24 cellular contexts compared by ENCODE assay signal in the genomic region with DNA sequence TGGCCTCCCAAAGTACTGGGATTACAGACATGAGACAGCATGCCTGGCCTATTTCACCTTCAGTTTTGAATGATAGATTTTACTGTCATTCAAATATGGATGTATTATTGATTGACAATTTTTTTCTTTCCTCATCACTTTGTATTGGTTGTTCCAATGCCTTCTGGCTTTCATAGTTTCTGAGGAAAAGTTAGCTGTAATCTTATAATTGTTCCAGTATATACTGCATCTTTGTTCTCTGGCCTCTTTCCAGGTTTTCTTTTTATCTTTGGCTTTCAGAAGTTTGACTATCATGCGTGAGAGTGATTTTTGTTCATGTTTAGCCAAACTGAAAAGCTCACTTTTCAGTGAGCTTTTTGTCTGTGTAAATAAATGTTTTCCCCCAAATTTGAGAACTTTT.
DNase-seq lines count a peak whose midpoint lies in the region; ATAC-seq, FAIRE-seq and TF ChIP-seq lines count a peak whose summit lies in the region.
"Had no signal": no experiment of that assay in that cellular context is flagged by ENCODE, and none has a peak within 500 bp of the region (broad histone marks: within the 10 kb centered on the region; RNA-seq: fewer than 3 reads in every experiment).

No MANE protein-coding gene starts in this region.

- H3K9me1 ChIP-seq in K562 (ENCODE audit: control insufficient read depth, insufficient read depth, low read length) = no peaks in the 10 kb centered on the region

- TF ChIP-seq POLR2A in K562 (conservative IDR thresholded peaks at IDR 0.05) = no peak

- H3K27ac ChIP-seq in K562 (ENCODE audit: extremely low read depth, low read depth, low read length) (no peak overlapping the region), mammary epithelial cell (ENCODE audit: insufficient read depth, low read depth, low read length) (no peak overlapping the region), right atrium auricular region (no peak overlapping the region)
- H3K27ac ChIP-seq: dorsolateral prefrontal cortex had no signal

- BruUV-seq in K562 (replicated peaks; lab: Mats Ljungman, UMichigan) (no TSS peak), mammary epithelial cell (replicated peaks; lab: Mats Ljungman, UMichigan) (no TSS peak)

- H3K4me2 ChIP-seq in K562 (ENCODE audit: insufficient read depth, low read length) = no peak overlapping the region
- no peak overlapping the region for H3K4me2 ChIP-seq in mammary epithelial cell (ENCODE audit: insufficient read depth, low read depth, low read length)
- H3K4me2 ChIP-seq: smooth muscle cell had no signal

- no peak for TF ChIP-seq EP300 in K562 (IDR thresholded peaks at IDR 0.05; ENCODE audit: low read length)

- CTCF ChIA-PET in K562 (lab: Yijun Ruan, JAX; ENCODE audit: low intra/inter-chr PET ratio) = no interaction called here
- CTCF ChIA-PET in mammary epithelial cell (lab: Charles Lee; ENCODE audit: low non-redundant PET) = no interaction called here

- H3K9me3 ChIP-seq in K562 (replicated peaks; ENCODE audit: control insufficient read depth, insufficient read depth, low read depth, low read length) (peaks cover 10% of the 10 kb centered on the region), mammary epithelial cell (replicated peaks; ENCODE audit: insufficient read depth, low read length) (peaks cover 11% of the 10 kb centered on the region), right atrium auricular region (peaks cover 0 to 36% of the 10 kb centered on the region in 2 donors)
- H3K9me3 ChIP-seq: HAP-1 had no signal

- H4K20me1 ChIP-seq in K562 (replicated peaks; ENCODE audit: control insufficient read depth, insufficient read depth, low read length) (no peaks in the 10 kb centered on the region), mammary epithelial cell (ENCODE audit: insufficient read depth, low read length) (no peaks in the 10 kb centered on the region)

- POLR2A ChIA-PET in K562 (lab: Yijun Ruan, JAX) = interaction anchor here (0.6 kb wide), 1 partner anchor 11 kb away, joined by 3 read pairs; no protein-coding TSS in a partner anchor

- H3K9ac ChIP-seq in K562 (ENCODE audit: insufficient read depth in 1 of 2, low read depth in 2 of 2, low read length in 2 of 2) = no peak overlapping the region
- H3K9ac ChIP-seq in mammary epithelial cell (ENCODE audit: insufficient read depth, low read length) = no peak overlapping the region

- H3K4me1 ChIP-seq in K562 (replicated peaks in 1 of 2; ENCODE audit: control insufficient read depth in 2 of 2, insufficient read depth in 2 of 2, low read length in 2 of 2) = no peaks in the 10 kb centered on the region
- peaks cover 5% of the 10 kb centered on the region for H3K4me1 ChIP-seq in mammary epithelial cell (ENCODE audit: insufficient read depth, low read length)
- H3K4me1 ChIP-seq in right atrium auricular region = no peaks in the 10 kb centered on the region

- TF ChIP-seq CTCF in K562 (IDR thresholded peaks at IDR 0.05 in 2 of 3, conservative IDR thresholded peaks at IDR 0.05 in 1 of 3; ENCODE audit: insufficient read depth in 2 of 3, low read depth in 1 of 3, low read length in 3 of 3) = no peak
- TF ChIP-seq CTCF in mammary epithelial cell (conservative IDR thresholded peaks at IDR 0.05 in 1 of 2, IDR thresholded peaks at IDR 0.05 in 1 of 2; ENCODE audit: extremely low read depth in 1 of 2, insufficient read depth in 1 of 2, low read depth in 1 of 2, low read length in 2 of 2) = no peak
- TF ChIP-seq CTCF in right atrium auricular region (IDR thresholded peaks at IDR 0.05) = no peak

- no peak; a peak in 1 of 4 replicates for TF ChIP-seq RAD21 in K562 (CRISPR knock-in tag; conservative IDR thresholded peaks at IDR 0.05 in 1 of 2, IDR thresholded peaks at IDR 0.05 in 1 of 2)

- in situ Hi-C loops in K562 (cut with MboI) = no loop called here
- in situ Hi-C loops in mammary epithelial cell (cut with MboI; ENCODE audit: low sequenced_read_pairs in 2 of 2) = no loop called here

- H3K79me2 ChIP-seq in K562 (ENCODE audit: control insufficient read depth, insufficient read depth, low read length) = peaks cover 7% of the 10 kb centered on the region; the same call in 1 of the 3 replicates
- no peaks in the 10 kb centered on the region for H3K79me2 ChIP-seq in mammary epithelial cell (ENCODE audit: insufficient read depth, low read length)

- dilution Hi-C loops in mammary epithelial cell (cut with HindIII; ENCODE audit: low sequenced_read_pairs) = no loop called here

- H3K27me3 ChIP-seq in K562 (ENCODE audit: control insufficient read depth in 2 of 2, insufficient read depth in 2 of 2, low read length in 2 of 2) (no peaks in the 10 kb centered on the region), mammary epithelial cell (ENCODE audit: insufficient read depth, low read length) (no peaks in the 10 kb centered on the region), right atrium auricular region (no peaks in the 10 kb centered on the region)
- H3K27me3 ChIP-seq: dorsolateral prefrontal cortex had no signal

- DNase-seq in DMS53 (lab: John Stamatoyannopoulos, UW) = peak; percentile 5
- no peak for DNase-seq in DMS53 treated with DMSO at 0.1 percent for 48 hours (lab: John Stamatoyannopoulos, UW; ENCODE audit: unreplicated experiment)
- DNase-seq in ELR (ENCODE audit: low read depth) = peak; percentile 3
- DNase-seq in OCI-M1 (lab: John Stamatoyannopoulos, UW) = peak; percentile 43
- DNase-seq in K562 (ENCODE audit: extremely low read depth in 1 of 4, low spot score in 3 of 4) = peak in 1 of 4 experiments; percentile 18
- DNase-seq in NCI-H2081 (lab: John Stamatoyannopoulos, UW) = no peak
- DNase-seq in mammary epithelial cell = no peak
- DNase-seq in right atrium auricular region (ENCODE audit: low spot score) = no peak
- DNase-seq: 8988T; activated CD4-positive, alpha-beta memory T cell treated with anti-CD3 and anti-CD28 coated beads, Interleukin-2, amount 10 ng/mL, durations not matched to agents 7 days and 5 days; activated CD4-positive, CD25-positive, alpha-beta regulatory T cell treated with anti-CD3 and anti-CD28 coated beads, Interleukin-2, amount 50 U/mL, for 72 hours; activated effector memory CD4-positive, alpha-beta T cell treated with Interleukin-2 at 50 U/mL for 16 hours; activated naive CD8-positive, alpha-beta T cell treated with anti-CD3 and anti-CD28 coated beads for 36 hours; CD4-positive, alpha-beta memory T cell; DND-41; dorsolateral prefrontal cortex; left cardiac atrium; naive B cell; NCI-H1436; NCI-H526 treated with DMSO at 0.1 percent for 48 hours; nucleus accumbens; stimulated activated CD4-positive, alpha-beta T cell treated with anti-CD3 and anti-CD28 coated beads, Interleukin-2, amount 100 ng/mL, for 24 hours had no signal

- intact Hi-C loops in K562 (cut with micrococcal nuclease) (no loop called here), mammary epithelial cell (cut with micrococcal nuclease) (no loop called here)

- H3K4me3 ChIP-seq in K562 (no peak overlapping the region), mammary epithelial cell (replicated peaks in 1 of 3; ENCODE audit: insufficient read depth in 1 of 3, low read depth in 2 of 3, low read length in 3 of 3) (no peak overlapping the region), right atrium auricular region (no peak overlapping the region)
- H3K4me3 ChIP-seq: dorsolateral prefrontal cortex, HAP-1, smooth muscle cell had no signal

- H2AFZ ChIP-seq in K562 (ENCODE audit: low read depth, low read length) (no peak overlapping the region), mammary epithelial cell (ENCODE audit: low read depth, low read length) (no peak overlapping the region)

- FAIRE-seq in K562 (lab: Jason Lieb, UNC) = no peak

- ATAC-seq in K562 = no peak
- ATAC-seq: left cardiac atrium had no signal

- WGBS in K562 (ENCODE audit: insufficient coverage, low coverage, missing lambda C conversion rate) = 27% methylated on average over 1 of the region's 1 CpG
- 100% methylated on average over 1 of the region's 1 CpG for WGBS in mammary epithelial cell (ENCODE audit: low coverage, missing lambda C conversion rate)

- no peaks in the 10 kb centered on the region for H3K36me3 ChIP-seq in K562 (ENCODE audit: control insufficient read depth, insufficient read depth, low read length)
- H3K36me3 ChIP-seq in mammary epithelial cell (ENCODE audit: insufficient read depth, low read length) = no peaks in the 10 kb centered on the region
- H3K36me3 ChIP-seq in right atrium auricular region = no peaks in the 10 kb centered on the region
- H3K36me3 ChIP-seq: HAP-1 had no signal

TF ChIP-seq in K562, 482 proteins besides CTCF, POLR2A, EP300 and RAD21 (continues in another document):
- TF ChIP-seq CBFA2T3 (IDR thresholded peaks at IDR 0.05) (peak; percentile 44; the same call in 1 of the 2 replicates), CBX3 (IDR thresholded peaks at IDR 0.05; ENCODE audit: borderline replicate concordance in 1 of 2, low read length in 2 of 2) (peak in 1 of 2 experiments; percentile 97; a peak in 2 of 3 replicates), NFIC (IDR thresholded peaks at IDR 0.05) (peak; percentile 84), SAP30 (IDR thresholded peaks at IDR 0.05; ENCODE audit: borderline replicate concordance, insufficient read depth, low read depth, low read length, poor library complexity, severe bottlenecking) (no peak), CBX5 (IDR thresholded peaks at IDR 0.05; ENCODE audit: borderline replicate concordance, low read depth) (peak; percentile 83), TRIM24 (IDR thresholded peaks at IDR 0.05) (peak; percentile 52 to 87; a peak in 3 of 4 replicates), TAL1 (IDR thresholded peaks at IDR 0.05) (peak; percentile 32; the same call in 1 of the 2 replicates), TRIM28 (IDR thresholded peaks at IDR 0.05) (peak; percentile 97), TCF3 (CRISPR knock-in tag; IDR thresholded peaks at IDR 0.05) (no peak), ZNF354B (CRISPR knock-in tag; IDR thresholded peaks at IDR 0.05) (no peak), TCF7 (IDR thresholded peaks at IDR 0.05; ENCODE audit: borderline replicate concordance) (no peak)
- TF ChIP-seq, protein P1, sequence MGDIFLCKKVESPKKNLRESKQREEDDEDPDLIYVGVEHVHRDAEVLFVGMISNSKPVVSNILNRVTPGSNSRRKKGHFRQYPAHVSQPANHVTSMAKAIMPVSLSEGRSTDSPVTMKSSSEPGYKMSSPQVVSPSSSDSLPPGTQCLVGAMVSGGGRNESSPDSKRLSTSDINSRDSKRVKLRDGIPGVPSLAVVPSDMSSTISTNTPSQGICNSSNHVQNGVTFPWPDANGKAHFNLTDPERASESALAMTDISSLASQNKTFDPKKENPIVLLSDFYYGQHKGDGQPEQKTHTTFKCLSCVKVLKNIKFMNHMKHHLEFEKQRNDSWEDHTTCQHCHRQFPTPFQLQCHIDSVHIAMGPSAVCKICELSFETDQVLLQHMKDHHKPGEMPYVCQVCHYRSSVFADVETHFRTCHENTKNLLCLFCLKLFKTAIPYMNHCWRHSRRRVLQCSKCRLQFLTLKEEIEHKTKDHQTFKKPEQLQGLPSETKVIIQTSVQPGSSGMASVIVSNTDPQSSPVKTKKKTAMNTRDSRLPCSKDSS (IDR thresholded peaks at IDR 0.05; ENCODE audit: low read depth, partially characterized antibody) = peak; percentile 40

Comparison
In these comparisons a context has a peak if more than half of its experiments do, and no peak if none do; other contexts are left out.
1. DNase-seq: peak in DMS53 (single experiment), ELR (single experiment) and OCI-M1 (single experiment); none in DMS53 treated with DMSO at 0.1 percent for 48 hours (single experiment), NCI-H2081 (0 of 2), mammary epithelial cell (single experiment) and right atrium auricular region (single experiment).